In genomic region chr3:182179631-182180030, GRCh38 we compare ENCODE assay signal across 17 cellular contexts.
DNase-seq lines count a peak whose midpoint lies in the region; ATAC-seq and TF ChIP-seq lines count a peak whose summit lies in the region.
"Had no signal": no experiment of that assay in that cellular context is flagged by ENCODE, and none has a peak within 500 bp of the region (broad histone marks: within the 10 kb centered on the region; RNA-seq: fewer than 3 reads in every experiment).

No MANE protein-coding gene starts in this region.

- H3K36me3 ChIP-seq in Karpas-422 (ENCODE audit: insufficient read depth, low read length) (no peaks in the 10 kb centered on the region), SK-N-MC (ENCODE audit: insufficient read depth, low read length) (no peaks in the 10 kb centered on the region), smooth muscle cell (ENCODE audit: low read depth) (no peaks in the 10 kb centered on the region)
- H3K36me3 ChIP-seq: BLaER1 treated with 17β-estradiol and CSF1 and Interleukin-3, amounts not matched to agents 10 nM and 100 nM had no signal

- no peaks in the 10 kb centered on the region for H3F3A ChIP-seq in smooth muscle cell (ENCODE audit: low read depth)

- peak; percentile 53 for DNase-seq in NCI-H146 (lab: John Stamatoyannopoulos, UW)
- DNase-seq in NCI-H146 treated with DMSO at 0.1 percent for 48 hours (lab: John Stamatoyannopoulos, UW; ENCODE audit: unreplicated experiment): no peak
- peak; percentile 41 for DNase-seq in Karpas-422
- DNase-seq in SK-N-MC (ENCODE audit: low read depth, low spot score): no peak
- DNase-seq in progenitor cell of endocrine pancreas (ENCODE audit: low spot score, unreplicated experiment): no peak
- no peak for DNase-seq in smooth muscle cell (lab: John Stamatoyannopoulos, UW; ENCODE audit: unreplicated experiment)
- DNase-seq: 8988T; NCI-H1092; NCI-H1930; NK-92 treated with Interleukin-12 subunit alpha and Interleukin-12 subunit beta, amount 100 ng/mL, for 24 hours; T-cell had no signal

- no peak overlapping the region for H3K4me2 ChIP-seq in Karpas-422 (ENCODE audit: low read depth, low read length, poor library complexity, severe bottlenecking)
- H3K4me2 ChIP-seq in smooth muscle cell: no peak overlapping the region
- H3K4me2 ChIP-seq: BLaER1 treated with 17β-estradiol and CSF1 and Interleukin-3, amounts not matched to agents 10 nM and 100 nM had no signal

- TF ChIP-seq CTCF in progenitor cell of endocrine pancreas (IDR thresholded peaks at IDR 0.05; ENCODE audit: unreplicated experiment): no peak
- no peak for TF ChIP-seq CTCF in smooth muscle cell (IDR thresholded peaks at IDR 0.05; ENCODE audit: borderline replicate concordance, insufficient read depth, poor library complexity, severe bottlenecking)

- no peaks in the 10 kb centered on the region for H3K9me3 ChIP-seq in Karpas-422 (ENCODE audit: low read length)
- H3K9me3 ChIP-seq in SK-N-MC (ENCODE audit: low read depth, low read length): no peaks in the 10 kb centered on the region
- H3K9me3 ChIP-seq in smooth muscle cell (replicated peaks; ENCODE audit: low read depth): no peaks in the 10 kb centered on the region
- H3K9me3 ChIP-seq: BLaER1 treated with 17β-estradiol and CSF1 and Interleukin-3, amounts not matched to agents 10 nM and 100 nM had no signal

- H3K27me3 ChIP-seq in Karpas-422 (ENCODE audit: low read length) (no peaks in the 10 kb centered on the region), smooth muscle cell (ENCODE audit: low read depth) (peaks cover 27% of the 10 kb centered on the region)
- H3K27me3 ChIP-seq: BLaER1 treated with 17β-estradiol and CSF1 and Interleukin-3, amounts not matched to agents 10 nM and 100 nM had no signal

- no peak overlapping the region for H3K4me3 Mint-ChIP-seq in progenitor cell of endocrine pancreas (ENCODE audit: low read depth)
- H3K4me3 Mint-ChIP-seq: T-cell had no signal

- no peak overlapping the region for H3K4me3 ChIP-seq in Karpas-422 (ENCODE audit: low read length)
- H3K4me3 ChIP-seq in SK-N-MC: peak overlapping the region; percentile 51
- H3K4me3 ChIP-seq in smooth muscle cell: no peak overlapping the region
- H3K4me3 ChIP-seq: BLaER1 treated with 17β-estradiol and CSF1 and Interleukin-3, amounts not matched to agents 10 nM and 100 nM; K562 had no signal

- peaks cover 40% of the 10 kb centered on the region for H3K4me1 Mint-ChIP-seq in progenitor cell of endocrine pancreas (ENCODE audit: low read depth)
- H3K4me1 Mint-ChIP-seq: T-cell had no signal

- WGBS in smooth muscle cell (ENCODE audit: low lambda C conversion rate): 85% methylated on average over 1 of the region's 1 CpG

- H3K9ac ChIP-seq in Karpas-422 (ENCODE audit: low read length): no peak overlapping the region
- no peak overlapping the region for H3K9ac ChIP-seq in SK-N-MC (ENCODE audit: insufficient read length)
- H3K9ac ChIP-seq in smooth muscle cell (ENCODE audit: low read depth): no peak overlapping the region
- H3K9ac ChIP-seq: BLaER1 treated with 17β-estradiol and CSF1 and Interleukin-3, amounts not matched to agents 10 nM and 100 nM had no signal

- ATAC-seq in HG03565 (IDR thresholded peaks at IDR 0.05; ENCODE audit: unreplicated experiment) (no peak), HG03521 (IDR thresholded peaks at IDR 0.05; ENCODE audit: unreplicated experiment) (no peak)
- ATAC-seq: K562, T-cell had no signal

- H3K27ac Mint-ChIP-seq in progenitor cell of endocrine pancreas: peak overlapping the region; percentile 25
- H3K27ac Mint-ChIP-seq: T-cell had no signal

- H3K4me1 ChIP-seq in Karpas-422 (ENCODE audit: low read length) (peaks cover 4% of the 10 kb centered on the region), smooth muscle cell (ENCODE audit: low read depth) (peaks cover 16% of the 10 kb centered on the region)

- no peaks in the 10 kb centered on the region for H3K79me2 ChIP-seq in Karpas-422 (ENCODE audit: low read length)
- H3K79me2 ChIP-seq in smooth muscle cell (ENCODE audit: low read depth): no peaks in the 10 kb centered on the region

- H3K36me3 Mint-ChIP-seq in progenitor cell of endocrine pancreas (ENCODE audit: insufficient read depth): no peaks in the 10 kb centered on the region
- H3K36me3 Mint-ChIP-seq: T-cell had no signal

- no peaks in the 10 kb centered on the region for H3K9me3 Mint-ChIP-seq in progenitor cell of endocrine pancreas (ENCODE audit: low read depth)

- H3K27me3 Mint-ChIP-seq in progenitor cell of endocrine pancreas: peaks cover 60% of the 10 kb centered on the region
- H3K27me3 Mint-ChIP-seq: T-cell had no signal

- no peaks in the 10 kb centered on the region for H3K9me2 ChIP-seq in Karpas-422 (replicated peaks; ENCODE audit: insufficient read depth, low read length)

- H4K20me1 ChIP-seq in Karpas-422 (ENCODE audit: insufficient read depth, low read depth, low read length) (no peaks in the 10 kb centered on the region), smooth muscle cell (ENCODE audit: low read depth) (no peaks in the 10 kb centered on the region)
- H4K20me1 ChIP-seq: BLaER1 treated with 17β-estradiol and CSF1 and Interleukin-3, amounts not matched to agents 10 nM and 100 nM had no signal

- H2AFZ ChIP-seq in Karpas-422 (ENCODE audit: low read length) (no peak overlapping the region), smooth muscle cell (ENCODE audit: low read depth) (no peak overlapping the region)

- H3K27ac ChIP-seq in Karpas-422 (ENCODE audit: low read length) (no peak overlapping the region), SK-N-MC (peak overlapping the region; percentile 77), smooth muscle cell (ENCODE audit: low read depth) (no peak overlapping the region)
- H3K27ac ChIP-seq: BLaER1 treated with 17β-estradiol and CSF1 and Interleukin-3, amounts not matched to agents 10 nM and 100 nM; HL-60; RWPE1 had no signal

Comparison
In these comparisons a context has a peak if more than half of its experiments do, and no peak if none do; other contexts are left out.
1. DNase-seq: peak in NCI-H146 (single experiment) and Karpas-422 (single experiment); none in NCI-H146 treated with DMSO at 0.1 percent for 48 hours (single experiment), SK-N-MC (single experiment), progenitor cell of endocrine pancreas (single experiment) and smooth muscle cell (single experiment).